In the genomic region with DNA sequence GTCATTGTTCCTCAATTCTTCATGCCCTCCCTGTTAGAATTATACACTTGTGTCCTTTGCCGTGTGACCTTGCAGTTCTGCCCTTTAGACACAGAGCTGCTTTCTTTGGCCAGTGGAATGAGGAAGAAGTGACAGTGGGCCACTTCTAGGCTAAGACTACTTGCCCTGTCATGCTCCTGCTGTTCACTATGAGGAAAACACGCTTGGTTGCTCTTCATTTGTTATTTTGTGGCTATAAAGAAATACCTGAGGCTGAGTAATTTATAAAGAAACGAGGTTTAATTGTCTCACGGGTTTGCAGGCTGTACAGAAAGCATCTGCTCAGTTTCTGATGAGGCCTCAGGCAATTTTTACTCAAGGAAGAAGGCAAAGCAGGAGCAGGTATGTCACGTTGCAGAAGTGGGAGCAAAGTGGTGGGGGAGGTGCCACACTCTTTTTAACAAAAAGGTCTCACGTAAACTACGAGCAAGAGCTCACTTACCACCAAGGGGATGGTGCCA, we compare ENCODE assay signal across 17 cellular contexts.
"Had no signal": no experiment of that assay in that cellular context is flagged by ENCODE, and none has a peak within 500 bp of the region (broad histone marks: within the 10 kb centered on the region; RNA-seq: fewer than 3 reads in every experiment).

No MANE protein-coding gene starts in this region.

- H3K36me3 ChIP-seq: left ventricle myocardium inferior had no signal

- H3K4me3 ChIP-seq: left ventricle myocardium inferior had no signal

- DNase-seq: activated CD4-positive, alpha-beta T cell treated with anti-CD3 and anti-CD28 coated beads, Interleukin-2, amount 50 U/mL, for 4 hours; activated effector memory CD4-positive, alpha-beta T cell treated with anti-CD3 and anti-CD28 coated beads, Interleukin-2, amount 50 U/mL, for 16 hours; activated T-cell treated with anti-CD3 and anti-CD28 coated beads, Interleukin-2, amount 50 U/mL, for 72 hours; effector memory CD8-positive, alpha-beta T cell; glutamatergic neuron; kidney; left ventricle myocardium inferior; mammary epithelial cell; midbrain; nephron progenitor cell; nucleus accumbens; stimulated activated CD4-positive, alpha-beta T cell treated with anti-CD3 and anti-CD28 coated beads, Interleukin-12 subunit alpha, Interleukin-12 subunit beta, amount 100 ng/mL, for 4 hours; stimulated activated CD4-positive, alpha-beta T cell treated with anti-CD3 and anti-CD28 coated beads, Interleukin-1b, Interleukin-23, amount 100 ng/mL, for 48 hours; stimulated activated CD8-positive, alpha-beta memory T cell treated with anti-CD3 and anti-CD28 coated beads, Interleukin-4, amount 100 ng/mL, for 48 hours; stimulated activated naive CD4-positive, alpha-beta T cell; T-helper 2 cell had no signal

- H3K27me3 ChIP-seq: foreskin keratinocyte had no signal
